24 cellular contexts compared by ENCODE assay signal in the genomic region with DNA sequence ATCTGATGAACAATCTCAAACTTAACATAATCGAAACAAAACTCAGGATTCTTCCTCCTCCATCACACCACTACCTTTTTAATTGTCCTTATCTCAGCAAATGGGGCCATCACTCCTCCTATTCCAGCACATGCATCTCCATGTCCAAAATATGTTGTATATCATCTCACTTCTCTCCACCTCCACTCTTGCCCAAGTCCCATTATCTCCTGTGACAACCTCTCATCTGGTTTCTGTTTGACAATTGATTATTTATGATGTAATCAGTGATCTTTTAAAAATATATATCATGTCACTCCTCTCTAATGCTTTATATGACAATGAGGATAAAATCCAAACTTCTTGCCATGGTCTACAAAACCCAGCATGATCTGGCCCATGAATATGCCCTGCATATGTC.
"Had no signal": no experiment of that assay in that cellular context is flagged by ENCODE, and none has a peak within 500 bp of the region (broad histone marks: within the 10 kb centered on the region; RNA-seq: fewer than 3 reads in every experiment).

No MANE protein-coding gene starts in this region.

- H3K4me2 ChIP-seq: hepatocyte had no signal

- H3K9me3 ChIP-seq: colonic mucosa, gastroesophageal sphincter, left lung, lower lobe of right lung had no signal

- H3K4me3 ChIP-seq: colonic mucosa, esophagus squamous epithelium, gastroesophageal sphincter, heart left ventricle, hepatocyte, left lung, lower lobe of right lung had no signal

- FAIRE-seq: endometrium, frontal cortex, islet of Langerhans, keratinocyte had no signal

- DNase-seq: colonic mucosa; cortex of kidney; effector CD8-positive, alpha-beta T cell; effector memory CD8-positive, alpha-beta T cell; endodermal cell; erythroblast; esophagus squamous epithelium; foreskin keratinocyte; heart left ventricle; hypothalamus; left cardiac atrium; left lung; left ventricle myocardium superior; lower lobe of right lung; mesenchymal stem cell; naive thymus-derived CD4-positive, alpha-beta T cell had no signal

- H2AFZ ChIP-seq: hepatocyte had no signal

- H3K4me1 ChIP-seq: colonic mucosa, esophagus squamous epithelium, foreskin keratinocyte, gastroesophageal sphincter, heart left ventricle, left lung, lower lobe of right lung had no signal

- H3K27me3 ChIP-seq: colonic mucosa, esophagus squamous epithelium, foreskin keratinocyte, hepatocyte had no signal

- ATAC-seq: effector memory CD8-positive, alpha-beta T cell; esophagus mucosa; foreskin keratinocyte; gastroesophageal sphincter; heart left ventricle; left cardiac atrium; left lung; left ventricle myocardium superior; lower lobe of right lung; naive thymus-derived CD4-positive, alpha-beta T cell had no signal

- H3K79me2 ChIP-seq: hepatocyte had no signal

- H3K36me3 ChIP-seq: colonic mucosa, esophagus squamous epithelium, gastroesophageal sphincter, heart left ventricle, left lung, lower lobe of right lung had no signal

- H3K27ac ChIP-seq: colonic mucosa, epithelial cell of prostate, esophagus squamous epithelium, foreskin keratinocyte, gastroesophageal sphincter, heart left ventricle, hepatocyte, left lung, lower lobe of right lung had no signal
